1 cellular context compared by ENCODE assay signal in genomic region chr17:38415250-38416194, GRCh38.
A peak's percentile ranks its signal among the peaks of the same experiment; 100 is the strongest.
TF ChIP-seq lines count a peak whose summit lies in the region.

No MANE protein-coding gene starts in this region.

TF ChIP-seq in GM12878, 131 proteins besides CTCF, POLR2A, EP300 and RAD21 (continued from another document):
- TF ChIP-seq, protein P1, sequence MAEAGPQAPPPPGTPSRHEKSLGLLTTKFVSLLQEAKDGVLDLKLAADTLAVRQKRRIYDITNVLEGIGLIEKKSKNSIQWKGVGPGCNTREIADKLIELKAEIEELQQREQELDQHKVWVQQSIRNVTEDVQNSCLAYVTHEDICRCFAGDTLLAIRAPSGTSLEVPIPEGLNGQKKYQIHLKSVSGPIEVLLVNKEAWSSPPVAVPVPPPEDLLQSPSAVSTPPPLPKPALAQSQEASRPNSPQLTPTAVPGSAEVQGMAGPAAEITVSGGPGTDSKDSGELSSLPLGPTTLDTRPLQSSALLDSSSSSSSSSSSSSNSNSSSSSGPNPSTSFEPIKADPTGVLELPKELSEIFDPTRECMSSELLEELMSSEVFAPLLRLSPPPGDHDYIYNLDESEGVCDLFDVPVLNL (IDR thresholded peaks at IDR 0.05; ENCODE audit: low read depth, low read length), result no peak
- TF ChIP-seq TCF12 (IDR thresholded peaks at IDR 0.05; ENCODE audit: low read depth, low read length), result peak; percentile 82
- TF ChIP-seq ZNF592 (IDR thresholded peaks at IDR 0.05), result no peak
- no peak for TF ChIP-seq PAX5 (IDR thresholded peaks at IDR 0.05; ENCODE audit: borderline replicate concordance, low read depth, low read length)
- TF ChIP-seq ZBED1 (IDR thresholded peaks at IDR 0.05; ENCODE audit: borderline replicate concordance), result no peak
- peak in 1 of 2 experiments; percentile 28; a peak in 1 of 4 replicates for TF ChIP-seq BHLHE40 (IDR thresholded peaks at IDR 0.05; ENCODE audit: borderline replicate concordance in 1 of 2, low read depth in 2 of 2, low read length in 1 of 2)
- TF ChIP-seq LARP7 (IDR thresholded peaks at IDR 0.05), result 0 out of 2 replicates have a peak, but pooled peaks have one; percentile 16
- TF ChIP-seq, protein P2, sequence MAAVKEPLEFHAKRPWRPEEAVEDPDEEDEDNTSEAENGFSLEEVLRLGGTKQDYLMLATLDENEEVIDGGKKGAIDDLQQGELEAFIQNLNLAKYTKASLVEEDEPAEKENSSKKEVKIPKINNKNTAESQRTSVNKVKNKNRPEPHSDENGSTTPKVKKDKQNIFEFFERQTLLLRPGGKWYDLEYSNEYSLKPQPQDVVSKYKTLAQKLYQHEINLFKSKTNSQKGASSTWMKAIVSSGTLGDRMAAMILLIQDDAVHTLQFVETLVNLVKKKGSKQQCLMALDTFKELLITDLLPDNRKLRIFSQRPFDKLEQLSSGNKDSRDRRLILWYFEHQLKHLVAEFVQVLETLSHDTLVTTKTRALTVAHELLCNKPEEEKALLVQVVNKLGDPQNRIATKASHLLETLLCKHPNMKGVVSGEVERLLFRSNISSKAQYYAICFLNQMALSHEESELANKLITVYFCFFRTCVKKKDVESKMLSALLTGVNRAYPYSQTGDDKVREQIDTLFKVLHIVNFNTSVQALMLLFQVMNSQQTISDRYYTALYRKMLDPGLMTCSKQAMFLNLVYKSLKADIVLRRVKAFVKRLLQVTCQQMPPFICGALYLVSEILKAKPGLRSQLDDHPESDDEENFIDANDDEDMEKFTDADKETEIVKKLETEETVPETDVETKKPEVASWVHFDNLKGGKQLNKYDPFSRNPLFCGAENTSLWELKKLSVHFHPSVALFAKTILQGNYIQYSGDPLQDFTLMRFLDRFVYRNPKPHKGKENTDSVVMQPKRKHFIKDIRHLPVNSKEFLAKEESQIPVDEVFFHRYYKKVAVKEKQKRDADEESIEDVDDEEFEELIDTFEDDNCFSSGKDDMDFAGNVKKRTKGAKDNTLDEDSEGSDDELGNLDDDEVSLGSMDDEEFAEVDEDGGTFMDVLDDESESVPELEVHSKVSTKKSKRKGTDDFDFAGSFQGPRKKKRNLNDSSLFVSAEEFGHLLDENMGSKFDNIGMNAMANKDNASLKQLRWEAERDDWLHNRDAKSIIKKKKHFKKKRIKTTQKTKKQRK (IDR thresholded peaks at IDR 0.05; ENCODE audit: low read depth, low read length), result no peak
- no peak for TF ChIP-seq REST (IDR thresholded peaks at IDR 0.05; ENCODE audit: low read depth, low read length)
- TF ChIP-seq ZNF274 (IDR thresholded peaks at IDR 0.05; ENCODE audit: insufficient read depth, insufficient read length), result no peak
- no peak for TF ChIP-seq NFIC (IDR thresholded peaks at IDR 0.05; ENCODE audit: low read depth, low read length)
- TF ChIP-seq ZSCAN29 (IDR thresholded peaks at IDR 0.05), result no peak
- TF ChIP-seq, protein P3, sequence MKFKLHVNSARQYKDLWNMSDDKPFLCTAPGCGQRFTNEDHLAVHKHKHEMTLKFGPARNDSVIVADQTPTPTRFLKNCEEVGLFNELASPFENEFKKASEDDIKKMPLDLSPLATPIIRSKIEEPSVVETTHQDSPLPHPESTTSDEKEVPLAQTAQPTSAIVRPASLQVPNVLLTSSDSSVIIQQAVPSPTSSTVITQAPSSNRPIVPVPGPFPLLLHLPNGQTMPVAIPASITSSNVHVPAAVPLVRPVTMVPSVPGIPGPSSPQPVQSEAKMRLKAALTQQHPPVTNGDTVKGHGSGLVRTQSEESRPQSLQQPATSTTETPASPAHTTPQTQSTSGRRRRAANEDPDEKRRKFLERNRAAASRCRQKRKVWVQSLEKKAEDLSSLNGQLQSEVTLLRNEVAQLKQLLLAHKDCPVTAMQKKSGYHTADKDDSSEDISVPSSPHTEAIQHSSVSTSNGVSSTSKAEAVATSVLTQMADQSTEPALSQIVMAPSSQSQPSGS (IDR thresholded peaks at IDR 0.05; ENCODE audit: low read length), result no peak
- 0 out of 2 replicates have a peak, but pooled peaks have one; percentile 60 for TF ChIP-seq DPF2 (IDR thresholded peaks at IDR 0.05)
- TF ChIP-seq ASH2L (IDR thresholded peaks at IDR 0.05; ENCODE audit: borderline replicate concordance, low read depth), result no peak
- TF ChIP-seq SMC3 (IDR thresholded peaks at IDR 0.05; ENCODE audit: borderline replicate concordance, low read length), result no peak
- peak; percentile 26 for TF ChIP-seq MEF2B (IDR thresholded peaks at IDR 0.05; ENCODE audit: partially characterized antibody, poor library complexity, severe bottlenecking)
